In the genomic region with DNA sequence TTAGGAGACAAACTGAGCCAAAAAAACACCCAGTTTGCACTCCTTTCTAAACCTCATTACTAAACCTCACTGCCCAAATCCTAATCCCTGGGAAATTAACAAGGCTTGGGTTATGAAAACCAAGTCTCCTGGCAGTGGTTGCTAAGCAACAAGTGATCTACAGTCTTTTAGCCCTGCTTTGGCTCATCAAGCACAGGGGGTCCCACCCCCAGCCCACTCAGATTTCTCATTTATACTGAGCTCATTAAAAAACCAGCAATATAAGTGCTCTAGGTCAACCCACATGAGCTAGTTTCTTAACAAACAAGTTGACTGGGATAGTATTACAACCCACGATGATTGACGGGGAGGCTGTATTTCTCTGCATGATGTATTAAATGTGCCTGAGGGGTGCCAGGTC, we compare ENCODE assay signal across 23 cellular contexts. TPM values are rescaled to one million over a fixed set of nuclear protein-coding genes. Genes with fewer than 3 reads are reported as not detected.
"Had no signal": no experiment of that assay in that cellular context is flagged by ENCODE, and none has a peak within 500 bp of the region (broad histone marks: within the 10 kb centered on the region; RNA-seq: fewer than 3 reads in every experiment).

No MANE protein-coding gene starts in this region.

- ATAC-seq: activated T-cell treated with anti-CD3 and anti-CD28 coated beads, Interleukin-2, amount 50 U/mL, for 4 hours had no signal

- DNase-seq: activated CD4-positive, alpha-beta memory T cell treated with anti-CD3 and anti-CD28 coated beads for 36 hours; activated CD4-positive, alpha-beta T cell treated with anti-CD3 and anti-CD28 coated beads, Interleukin-2, amount 10 ng/mL, durations not matched to agents 7 days and 5 days; activated CD4-positive, CD25-positive, alpha-beta regulatory T cell; activated CD8-positive, alpha-beta memory T cell treated with anti-CD3 and anti-CD28 coated beads for 24 hours; activated effector memory CD4-positive, alpha-beta T cell treated with anti-CD3 and anti-CD28 coated beads, Interleukin-2, amount 50 U/mL, for 16 hours; activated naive CD4-positive, alpha-beta T cell treated with Interleukin-2 at 50 U/mL for 16 hours; activated T-cell treated with anti-CD3 and anti-CD28 coated beads, Interleukin-2, amount 50 U/mL, for 4 hours; IMR-90; KG1; NCI-H1048; NCI-H2029; NCI-H446; NCI-H774; NK-92 treated with Interleukin-12 subunit alpha and Interleukin-12 subunit beta, amount 100 ng/mL, for 24 hours; OCI-M1; Peyer's patch; Right ventricle myocardium superior; SJCRH30; SK-N-SH; T-helper 1 cell had no signal

- H3K4me3 ChIP-seq: Peyer's patch, SJCRH30 had no signal

- H3K4me2 ChIP-seq: SK-N-SH had no signal

- H3K9me3 ChIP-seq: Peyer's patch, SJCRH30, SK-N-SH had no signal

- H3K36me3 ChIP-seq: Peyer's patch, SJCRH30 had no signal

- H3K9ac ChIP-seq: SK-N-SH had no signal

- H3K4me1 ChIP-seq: Peyer's patch, SJCRH30 had no signal

- H3K27me3 ChIP-seq: Peyer's patch, SJCRH30 had no signal

- H3K27ac ChIP-seq: Peyer's patch, RWPE1, SJCRH30, VCaP had no signal

RNA-seq across cellular contexts. Expression of a gene that starts 18.4 kb away (rescaled TPM):
- total RNA-seq: activated CD4-positive, alpha-beta memory T cell treated with anti-CD3 and anti-CD28 coated beads for 36 hours; activated CD4-positive, alpha-beta T cell treated with anti-CD3 and anti-CD28 coated beads, Interleukin-2, amount 10 ng/mL, durations not matched to agents 7 days and 5 days; activated T-cell treated with anti-CD3 and anti-CD28 coated beads, Interleukin-2, amount 50 U/mL, for 4 hours; T-helper 2 cell treated with Interferon-gamma antibody and Interleukin-4, amounts not matched to agents 100 ng/mL and 5 ng/mL, for 36 hours had no signal
